11 cellular contexts compared by ENCODE assay signal in the genomic region with DNA sequence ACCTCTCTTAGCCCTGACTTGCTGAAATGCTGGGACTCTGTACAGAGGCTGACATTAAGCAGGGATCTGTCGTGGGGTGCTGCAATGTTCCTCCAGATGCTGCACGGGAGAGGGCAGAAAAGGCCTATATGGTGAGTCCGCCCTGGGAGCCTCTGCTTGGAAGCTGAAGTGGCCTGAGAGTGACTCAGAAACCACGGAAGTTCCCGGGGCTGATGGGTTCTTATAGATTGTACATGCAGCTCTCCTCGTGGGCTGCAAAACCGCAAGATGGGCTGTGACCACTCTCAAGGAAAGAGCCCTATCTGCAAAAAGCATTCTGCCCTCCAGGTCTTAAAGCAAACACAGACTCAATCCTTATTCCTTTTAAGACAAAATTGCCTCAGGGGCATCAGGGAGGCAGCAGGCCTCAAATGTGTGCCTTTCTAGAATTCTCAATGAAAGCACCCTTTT. TPM values are rescaled to one million over a fixed set of nuclear protein-coding genes. Genes with fewer than 3 reads are reported as not detected.
DNase-seq lines count a peak whose midpoint lies in the region; FAIRE-seq and TF ChIP-seq lines count a peak whose summit lies in the region.
"Had no signal": no experiment of that assay in that cellular context is flagged by ENCODE, and none has a peak within 500 bp of the region (broad histone marks: within the 10 kb centered on the region; RNA-seq: fewer than 3 reads in every experiment).

No MANE protein-coding gene starts in this region.

- intact Hi-C loops in cardiac septum (cut with DNase I) (no loop called here), sigmoid colon (cut with DNase I) (loop anchor here (5.0 kb wide), 1 partner anchor 85 kb away; no protein-coding TSS in a partner anchor)

- TF ChIP-seq EP300 in sigmoid colon (IDR thresholded peaks at IDR 0.05) = no peak

- H3K9me3 ChIP-seq in right atrium auricular region (no peaks in the 10 kb centered on the region), sigmoid colon (no peaks in the 10 kb centered on the region)
- H3K9me3 ChIP-seq: prostate gland had no signal

- H3K4me1 ChIP-seq in right atrium auricular region (peaks cover 0 to 18% of the 10 kb centered on the region in 2 donors), sigmoid colon (peaks cover 0 to 25% (median 19%) of the 10 kb centered on the region in 4 donors)
- H3K4me1 ChIP-seq: prostate gland had no signal

- no peak for TF ChIP-seq POLR2A in sigmoid colon (IDR thresholded peaks at IDR 0.05)

- FAIRE-seq in urothelium cell line (lab: Jason Lieb, UNC) = no peak
- FAIRE-seq: endothelial cell of umbilical vein had no signal

- no peak for TF ChIP-seq CTCF in right atrium auricular region (IDR thresholded peaks at IDR 0.05)
- no peak for TF ChIP-seq CTCF in fibroblast of mammary gland (conservative IDR thresholded peaks at IDR 0.05; ENCODE audit: control insufficient read depth, insufficient read depth, low read depth, low read length)
- no peak for TF ChIP-seq CTCF in sigmoid colon (IDR thresholded peaks at IDR 0.05)

- H3K27ac ChIP-seq in right atrium auricular region (no peak overlapping the region), sigmoid colon (no peak overlapping the region)
- H3K27ac ChIP-seq: prostate gland had no signal

- 58 to 82% methylated on average over 7 of the region's 7 CpGs for WGBS in sigmoid colon, 2 donors

- H3K36me3 ChIP-seq in right atrium auricular region (no peaks in the 10 kb centered on the region), sigmoid colon (no peaks in the 10 kb centered on the region)
- H3K36me3 ChIP-seq: prostate gland had no signal

- H3K4me3 ChIP-seq in right atrium auricular region (no peak overlapping the region), fibroblast of mammary gland (ENCODE audit: control insufficient read depth, low read depth, low read length) (no peak overlapping the region), sigmoid colon (no peak overlapping the region)
- H3K4me3 ChIP-seq: prostate gland had no signal

- H3K27me3 ChIP-seq in right atrium auricular region = no peaks in the 10 kb centered on the region
- H3K27me3 ChIP-seq in sigmoid colon = no peaks in the 10 kb centered on the region

- DNase-seq in cardiac septum (ENCODE audit: low spot score) = peak; percentile 70
- no peak for DNase-seq in right atrium auricular region (ENCODE audit: low spot score)
- DNase-seq in SIG-M5 (lab: John Stamatoyannopoulos, UW) = peak; percentile 38
- peak; percentile 93 for DNase-seq in fibroblast of mammary gland (ENCODE audit: low read depth)
- DNase-seq in urothelium cell line (ENCODE audit: low spot score) = peak; percentile 29
- DNase-seq in NCI-H1092 (lab: John Stamatoyannopoulos, UW) = no peak
- DNase-seq in NCI-H1436 treated with DMSO at 0.1 percent for 48 hours (lab: John Stamatoyannopoulos, UW) = no peak
- DNase-seq in sigmoid colon = no peak
- DNase-seq: DND-41 had no signal

RNA-seq across cellular contexts. Expression of a gene that starts 5.8 kb away (rescaled TPM):
- 26.7 TPM for total RNA-seq in cardiac septum
- total RNA-seq in right atrium auricular region = 10 to 100 TPM; 31.7 to 61.3 TPM
- 10 to 100 TPM; 25.2 to 43.9 (median 31.9) TPM for total RNA-seq in sigmoid colon
- polyA plus RNA-seq in sigmoid colon = 10 to 100 TPM; 11.3 to 16.9 (median 12.6) TPM

RNA-seq across cellular contexts. Expression of a gene that starts 27.6 kb away (rescaled TPM):
- total RNA-seq in cardiac septum (0.73 TPM), right atrium auricular region (1 to 10 TPM in 1 of 2 donors, under 1 TPM in 1; 0.94 to 1.3 TPM), sigmoid colon (under 1 TPM in 2 of 4 donors, not detected in 2; 0.41 to 0.66 TPM)
- under 1 TPM in 2 of 3 donors, not detected in 1; 0.60 to 0.63 TPM for polyA plus RNA-seq in sigmoid colon

RNA-seq across cellular contexts. Expression of a gene that starts 42.3 kb away (rescaled TPM):
- total RNA-seq in cardiac septum (not detected), right atrium auricular region (not detected), sigmoid colon (not detected)
- polyA plus RNA-seq in sigmoid colon = not detected

RNA-seq across cellular contexts. Expression of a gene that starts 51.8 kb away (rescaled TPM):
- total RNA-seq in cardiac septum = not detected
- total RNA-seq in right atrium auricular region = not detected
- not detected for total RNA-seq in sigmoid colon
- not detected for polyA plus RNA-seq in sigmoid colon
- total RNA-seq: endothelial cell of umbilical vein, prostate gland had no signal
- polyA plus RNA-seq: endothelial cell of umbilical vein had no signal

Comparison
In these comparisons a context has a peak if more than half of its experiments do, and no peak if none do; other contexts are left out.
1. DNase-seq: peak in cardiac septum (single experiment), SIG-M5 (single experiment), fibroblast of mammary gland (single experiment) and urothelium cell line (single experiment); none in right atrium auricular region (single experiment), NCI-H1092 (single experiment), NCI-H1436 treated with DMSO at 0.1 percent for 48 hours (single experiment) and sigmoid colon (single experiment).